2 cellular contexts compared by ENCODE assay signal in the genomic region with DNA sequence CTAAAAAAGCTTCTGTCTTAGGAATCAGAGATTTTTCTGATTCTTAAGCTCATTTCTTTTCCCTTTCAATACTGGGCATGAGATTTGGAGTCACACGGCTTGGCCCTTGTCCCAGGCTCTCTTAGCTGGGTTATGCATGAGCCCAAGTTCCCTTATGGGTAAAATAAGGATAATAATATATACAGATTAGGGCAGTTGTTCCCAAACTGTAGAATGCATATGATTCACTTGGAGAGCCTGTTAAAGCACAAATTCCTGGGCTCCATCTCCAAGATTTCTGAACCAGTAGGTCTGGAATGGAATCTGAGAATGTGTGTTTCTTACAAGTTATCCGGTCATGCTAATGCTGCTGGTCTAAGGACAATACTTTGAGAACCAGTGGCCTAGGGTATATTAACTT.
TF ChIP-seq lines count a peak whose summit lies in the region.

No MANE protein-coding gene starts in this region.

TF ChIP-seq in GM23338, 12 proteins besides CTCF, POLR2A, EP300 and RAD21 (continues in another document):
- TF ChIP-seq NANOG (IDR thresholded peaks at IDR 0.05; ENCODE audit: borderline replicate concordance) = no peak
- no peak for TF ChIP-seq EZH2phosphoT487 (IDR thresholded peaks at IDR 0.05; ENCODE audit: unreplicated experiment)
- TF ChIP-seq JUNB (IDR thresholded peaks at IDR 0.05; ENCODE audit: unreplicated experiment) = no peak
- no peak for TF ChIP-seq POLR2AphosphoS5 (IDR thresholded peaks at IDR 0.05; ENCODE audit: low read depth)
- TF ChIP-seq EZH2 (IDR thresholded peaks at IDR 0.05; ENCODE audit: low read depth, unreplicated experiment) = no peak
- TF ChIP-seq CREB1 (CRISPR knock-in tag; IDR thresholded peaks at IDR 0.05; ENCODE audit: low read depth) = no peak
- TF ChIP-seq, protein P1, sequence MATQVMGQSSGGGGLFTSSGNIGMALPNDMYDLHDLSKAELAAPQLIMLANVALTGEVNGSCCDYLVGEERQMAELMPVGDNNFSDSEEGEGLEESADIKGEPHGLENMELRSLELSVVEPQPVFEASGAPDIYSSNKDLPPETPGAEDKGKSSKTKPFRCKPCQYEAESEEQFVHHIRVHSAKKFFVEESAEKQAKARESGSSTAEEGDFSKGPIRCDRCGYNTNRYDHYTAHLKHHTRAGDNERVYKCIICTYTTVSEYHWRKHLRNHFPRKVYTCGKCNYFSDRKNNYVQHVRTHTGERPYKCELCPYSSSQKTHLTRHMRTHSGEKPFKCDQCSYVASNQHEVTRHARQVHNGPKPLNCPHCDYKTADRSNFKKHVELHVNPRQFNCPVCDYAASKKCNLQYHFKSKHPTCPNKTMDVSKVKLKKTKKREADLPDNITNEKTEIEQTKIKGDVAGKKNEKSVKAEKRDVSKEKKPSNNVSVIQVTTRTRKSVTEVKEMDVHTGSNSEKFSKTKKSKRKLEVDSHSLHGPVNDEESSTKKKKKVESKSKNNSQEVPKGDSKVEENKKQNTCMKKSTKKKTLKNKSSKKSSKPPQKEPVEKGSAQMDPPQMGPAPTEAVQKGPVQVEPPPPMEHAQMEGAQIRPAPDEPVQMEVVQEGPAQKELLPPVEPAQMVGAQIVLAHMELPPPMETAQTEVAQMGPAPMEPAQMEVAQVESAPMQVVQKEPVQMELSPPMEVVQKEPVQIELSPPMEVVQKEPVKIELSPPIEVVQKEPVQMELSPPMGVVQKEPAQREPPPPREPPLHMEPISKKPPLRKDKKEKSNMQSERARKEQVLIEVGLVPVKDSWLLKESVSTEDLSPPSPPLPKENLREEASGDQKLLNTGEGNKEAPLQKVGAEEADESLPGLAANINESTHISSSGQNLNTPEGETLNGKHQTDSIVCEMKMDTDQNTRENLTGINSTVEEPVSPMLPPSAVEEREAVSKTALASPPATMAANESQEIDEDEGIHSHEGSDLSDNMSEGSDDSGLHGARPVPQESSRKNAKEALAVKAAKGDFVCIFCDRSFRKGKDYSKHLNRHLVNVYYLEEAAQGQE (IDR thresholded peaks at IDR 0.05; ENCODE audit: unreplicated experiment) = no peak
- TF ChIP-seq, protein P2, sequence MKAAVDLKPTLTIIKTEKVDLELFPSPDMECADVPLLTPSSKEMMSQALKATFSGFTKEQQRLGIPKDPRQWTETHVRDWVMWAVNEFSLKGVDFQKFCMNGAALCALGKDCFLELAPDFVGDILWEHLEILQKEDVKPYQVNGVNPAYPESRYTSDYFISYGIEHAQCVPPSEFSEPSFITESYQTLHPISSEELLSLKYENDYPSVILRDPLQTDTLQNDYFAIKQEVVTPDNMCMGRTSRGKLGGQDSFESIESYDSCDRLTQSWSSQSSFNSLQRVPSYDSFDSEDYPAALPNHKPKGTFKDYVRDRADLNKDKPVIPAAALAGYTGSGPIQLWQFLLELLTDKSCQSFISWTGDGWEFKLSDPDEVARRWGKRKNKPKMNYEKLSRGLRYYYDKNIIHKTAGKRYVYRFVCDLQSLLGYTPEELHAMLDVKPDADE (IDR thresholded peaks at IDR 0.05) = no peak
- TF ChIP-seq ZNF331 (CRISPR knock-in tag; IDR thresholded peaks at IDR 0.05; ENCODE audit: low read depth) = no peak
- TF ChIP-seq ZNF114 (CRISPR knock-in tag; IDR thresholded peaks at IDR 0.05) = no peak

TF ChIP-seq in HepG2, 621 proteins besides CTCF, POLR2A, EP300 and RAD21:
- TF ChIP-seq, protein P3, sequence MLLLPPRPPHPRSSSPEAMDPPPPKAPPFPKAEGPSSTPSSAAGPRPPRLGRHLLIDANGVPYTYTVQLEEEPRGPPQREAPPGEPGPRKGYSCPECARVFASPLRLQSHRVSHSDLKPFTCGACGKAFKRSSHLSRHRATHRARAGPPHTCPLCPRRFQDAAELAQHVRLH (CRISPR knock-in tag; IDR thresholded peaks at IDR 0.05; ENCODE audit: borderline replicate concordance, low read depth) = no peak
- TF ChIP-seq, protein P4, sequence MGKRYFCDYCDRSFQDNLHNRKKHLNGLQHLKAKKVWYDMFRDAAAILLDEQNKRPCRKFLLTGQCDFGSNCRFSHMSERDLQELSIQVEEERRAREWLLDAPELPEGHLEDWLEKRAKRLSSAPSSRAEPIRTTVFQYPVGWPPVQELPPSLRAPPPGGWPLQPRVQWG (CRISPR knock-in tag; IDR thresholded peaks at IDR 0.05; ENCODE audit: borderline replicate concordance, low read depth) = no peak
